In genomic region chr7:127367679-127368078, GRCh38 we compare ENCODE assay signal across 28 cellular contexts.
"Had no signal": no experiment of that assay in that cellular context is flagged by ENCODE, and none has a peak within 500 bp of the region (broad histone marks: within the 10 kb centered on the region; RNA-seq: fewer than 3 reads in every experiment).

No MANE protein-coding gene starts in this region.

- H3K27ac ChIP-seq: coronary artery, esophagus muscularis mucosa, foreskin keratinocyte, gastroesophageal sphincter, heart left ventricle, hepatocyte, left lung, prostate gland, right atrium auricular region, sigmoid colon, stomach, testis, tibial artery had no signal

- H3K36me3 ChIP-seq: prostate gland, right atrium auricular region had no signal

- H3K4me1 Mint-ChIP-seq: mesothelial cell of epicardium, nephron progenitor cell had no signal

- H3K27me3 ChIP-seq: esophagus muscularis mucosa, foreskin keratinocyte, gastroesophageal sphincter, heart left ventricle, hepatocyte, left lung, right atrium auricular region, sigmoid colon, stomach, testis, tibial artery had no signal

- H3K4me3 Mint-ChIP-seq: mesothelial cell of epicardium; naive B cell; nephron progenitor cell; stimulated activated effector memory CD8-positive, alpha-beta T cell treated with anti-CD3 and anti-CD28 coated beads, Interleukin-12 subunit alpha, Interleukin-12 subunit beta, amount 100 ng/mL, for 72 hours; type B pancreatic cell had no signal

- FAIRE-seq: endothelial cell of umbilical vein had no signal

- H3K4me1 ChIP-seq: esophagus muscularis mucosa, foreskin keratinocyte, gastroesophageal sphincter, left lung, prostate gland, right atrium auricular region, sigmoid colon, testis, tibial artery had no signal

- H3K4me2 ChIP-seq: hepatocyte had no signal

- H3K9me3 Mint-ChIP-seq: mesothelial cell of epicardium; naive B cell; nephron progenitor cell; stimulated activated effector memory CD8-positive, alpha-beta T cell treated with anti-CD3 and anti-CD28 coated beads, Interleukin-12 subunit alpha, Interleukin-12 subunit beta, amount 100 ng/mL, for 72 hours; type B pancreatic cell had no signal

- DNase-seq: dermis blood vessel endothelial cell; effector memory CD4-positive, alpha-beta T cell; foreskin keratinocyte; heart left ventricle; left cardiac atrium; left lung; mesenchymal stem cell; mucosa of descending colon; naive B cell; nephron progenitor cell; nucleus accumbens; sigmoid colon; stimulated activated CD4-positive, alpha-beta T cell treated with anti-CD3 and anti-CD28 coated beads, Interleukin-2, amount 100 ng/mL, for 24 hours; stimulated activated CD4-positive, alpha-beta T cell treated with anti-CD3 and anti-CD28 coated beads, Interleukin-4, amount 100 ng/mL, for 24 hours; stimulated activated naive CD4-positive, alpha-beta T cell treated with Interleukin-2 at 50 U/mL for 16 hours; stomach; testis; tibial artery had no signal

- ATAC-seq: foreskin keratinocyte; gastroesophageal sphincter; heart left ventricle; left cardiac atrium; left lung; mucosa of descending colon; stimulated activated effector memory CD8-positive, alpha-beta T cell treated with anti-CD3 and anti-CD28 coated beads, Interleukin-12 subunit alpha, Interleukin-12 subunit beta, amount 100 ng/mL, for 72 hours had no signal

- H3K27ac Mint-ChIP-seq: mesothelial cell of epicardium; nephron progenitor cell; stimulated activated effector memory CD8-positive, alpha-beta T cell treated with anti-CD3 and anti-CD28 coated beads, Interleukin-12 subunit alpha, Interleukin-12 subunit beta, amount 100 ng/mL, for 72 hours; type B pancreatic cell had no signal

- H2AFZ ChIP-seq: hepatocyte had no signal

- H3K36me3 Mint-ChIP-seq: naive B cell had no signal

- H3K9me3 ChIP-seq: esophagus muscularis mucosa, gastroesophageal sphincter, heart left ventricle, left lung, mucosa of descending colon, prostate gland, right atrium auricular region, sigmoid colon, stomach, testis, tibial artery had no signal

- H3K4me3 ChIP-seq: coronary artery, esophagus muscularis mucosa, gastroesophageal sphincter, heart left ventricle, hepatocyte, left lung, mucosa of descending colon, prostate gland, right atrium auricular region, sigmoid colon, stomach, testis, tibial artery had no signal

- H3K27me3 Mint-ChIP-seq: naive B cell, type B pancreatic cell had no signal
